In the genomic region with DNA sequence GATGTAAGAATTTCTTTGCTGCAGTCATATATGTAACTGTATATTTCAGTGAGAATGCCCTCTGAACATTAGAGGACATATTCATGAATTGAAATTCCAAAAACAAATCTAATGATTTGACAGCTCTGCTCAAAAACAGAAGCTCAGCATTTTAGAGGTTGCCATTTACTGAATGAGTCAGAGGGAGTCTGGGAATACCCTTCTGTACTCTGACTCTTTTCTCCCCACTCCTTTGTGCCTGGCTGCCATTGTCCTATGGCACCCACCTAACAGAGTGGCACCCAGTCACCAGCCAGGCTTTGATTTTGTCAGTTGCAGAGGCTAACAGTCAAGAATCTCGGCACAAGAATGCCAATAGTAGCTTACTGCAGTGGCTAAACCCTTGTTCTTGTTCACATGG, we compare ENCODE assay signal across 16 cellular contexts.
DNase-seq lines count a peak whose midpoint lies in the region; ATAC-seq and TF ChIP-seq lines count a peak whose summit lies in the region.
"Had no signal": no experiment of that assay in that cellular context is flagged by ENCODE, and none has a peak within 500 bp of the region (broad histone marks: within the 10 kb centered on the region; RNA-seq: fewer than 3 reads in every experiment).

No MANE protein-coding gene starts in this region.

- BruUV-seq in IMR-90 (replicated peaks; lab: Mats Ljungman, UMichigan): no TSS peak

- no peak overlapping the region for H2AFZ ChIP-seq in IMR-90 (replicated peaks; ENCODE audit: low read length, poor library complexity)

- ATAC-seq in activated CD4-positive, alpha-beta T cell treated with anti-CD3 and anti-CD28 coated beads for 36 hours: peak; percentile 67
- no peak for ATAC-seq in IMR-90 (ENCODE audit: low read depth)
- no peak for ATAC-seq in upper lobe of left lung (ENCODE audit: low FRiP score in 2 of 2)

- H3K4me3 Mint-ChIP-seq in activated CD4-positive, alpha-beta T cell treated with anti-CD3 and anti-CD28 coated beads for 36 hours: no peak overlapping the region

- TF ChIP-seq RAD21 in IMR-90 (IDR thresholded peaks at IDR 0.05; ENCODE audit: low read length): no peak

- H3K27me3 ChIP-seq in IMR-90 (ENCODE audit: control insufficient read depth, insufficient read depth, low read length) (no peaks in the 10 kb centered on the region), upper lobe of left lung (no peaks in the 10 kb centered on the region)
- H3K27me3 ChIP-seq: tibial artery had no signal

- no peak for TF ChIP-seq CTCF in IMR-90 (conservative IDR thresholded peaks at IDR 0.05; ENCODE audit: low read depth, low read length)
- no peak for TF ChIP-seq CTCF in upper lobe of left lung (IDR thresholded peaks at IDR 0.05)

- H4K8ac ChIP-seq in IMR-90 (ENCODE audit: low read depth in 2 of 2, low read length in 2 of 2): no peak overlapping the region

- H3K4me2 ChIP-seq in IMR-90 (ENCODE audit: low read depth, low read length): no peak overlapping the region

- intact Hi-C loops in activated CD4-positive, alpha-beta T cell treated with anti-CD3 and anti-CD28 coated beads for 36 hours (cut with DNase I, micrococcal nuclease): loop anchor here (2.0 to 5.0 kb wide), 2 partner anchors 133 kb away; partner anchors contain the start of gene ATG10 (in 2 of the 2)
- intact Hi-C loops in IMR-90 (cut with micrococcal nuclease): loop anchor here (5.0 kb wide), 1 partner anchor 62 kb away; no protein-coding TSS in a partner anchor

- TF ChIP-seq POLR2A in IMR-90 (IDR thresholded peaks at IDR 0.05; ENCODE audit: low read depth, low read length) (no peak), upper lobe of left lung (IDR thresholded peaks at IDR 0.05) (no peak)

- H3K9me3 Mint-ChIP-seq in activated CD4-positive, alpha-beta T cell treated with anti-CD3 and anti-CD28 coated beads for 36 hours (ENCODE audit: low read depth): no peaks in the 10 kb centered on the region

- no peak overlapping the region for H2BK15ac ChIP-seq in IMR-90 (ENCODE audit: low read depth, low read length)

- no peak overlapping the region for H4K91ac ChIP-seq in IMR-90 (ENCODE audit: insufficient read depth, low read depth, low read length)

- dilution Hi-C loops in IMR-90 (cut with HindIII; ENCODE audit: low sequenced_read_pairs, unreplicated experiment): no loop called here

- H3K79me1 ChIP-seq in IMR-90 (ENCODE audit: low read depth in 1 of 2, low read length in 2 of 2): no peaks in the 10 kb centered on the region

- no peak overlapping the region for H2BK120ac ChIP-seq in IMR-90 (ENCODE audit: low read depth, low read length)

- H3K36me3 Mint-ChIP-seq in activated CD4-positive, alpha-beta T cell treated with anti-CD3 and anti-CD28 coated beads for 36 hours (ENCODE audit: low read depth): no peaks in the 10 kb centered on the region

- no peak overlapping the region for H3K23ac ChIP-seq in IMR-90 (ENCODE audit: low read depth, low read length)

- no peak overlapping the region for H2AK9ac ChIP-seq in IMR-90 (replicated peaks; ENCODE audit: low read depth, low read length, poor library complexity)

- no peak overlapping the region for H2BK5ac ChIP-seq in IMR-90 (ENCODE audit: low read depth, low read length, poor library complexity, severe bottlenecking)

- H4K20me1 ChIP-seq in IMR-90 (ENCODE audit: insufficient read depth, low read length): no peaks in the 10 kb centered on the region

- H3K9me1 ChIP-seq in IMR-90 (ENCODE audit: insufficient read depth, low read length): no peaks in the 10 kb centered on the region

- H3K27ac Mint-ChIP-seq in activated CD4-positive, alpha-beta T cell treated with anti-CD3 and anti-CD28 coated beads for 36 hours: no peak overlapping the region

- no peaks in the 10 kb centered on the region for H3K9me3 ChIP-seq in IMR-90 (ENCODE audit: control insufficient read depth, insufficient read depth, low read length)
- H3K9me3 ChIP-seq in upper lobe of left lung: no peaks in the 10 kb centered on the region
- H3K9me3 ChIP-seq: tibial artery had no signal

- no peak overlapping the region for H2AK5ac ChIP-seq in IMR-90 (ENCODE audit: low read depth, low read length)

- no peaks in the 10 kb centered on the region for H3K4me1 ChIP-seq in IMR-90 (ENCODE audit: control insufficient read depth, insufficient read depth, low read length)
- H3K4me1 ChIP-seq in upper lobe of left lung: peaks cover 6 to 15% (median 12%) of the 10 kb centered on the region in 4 donors

- H3K14ac ChIP-seq in IMR-90 (replicated peaks; ENCODE audit: low read depth, low read length): no peak overlapping the region

- H3K56ac ChIP-seq in IMR-90 (ENCODE audit: extremely low read depth, insufficient read depth, low read length): no peak overlapping the region

- H3K27me3 Mint-ChIP-seq in activated CD4-positive, alpha-beta T cell treated with anti-CD3 and anti-CD28 coated beads for 36 hours: no peaks in the 10 kb centered on the region

- no peak for TF ChIP-seq EP300 in upper lobe of left lung (IDR thresholded peaks at IDR 0.05)

- no CpG with 5 or more reads among the region's 1 CpG for WGBS in IMR-90 (ENCODE audit: extremely low coverage in 2 of 2, insufficient read length in 1 of 2), 2 experiments
- WGBS in upper lobe of left lung, 2 donors: 93 to 100% methylated on average over 1 of the region's 1 CpG

- H3K4ac ChIP-seq in IMR-90 (ENCODE audit: low read depth, low read length): no peak overlapping the region

- DNase-seq in activated CD4-positive, alpha-beta T cell treated with anti-CD3 and anti-CD28 coated beads for 36 hours: peak; percentile 38
- DNase-seq in activated CD4-positive, alpha-beta T cell treated with anti-CD3 and anti-CD28 coated beads, Interleukin-2, amount 50 U/mL, for 1 hour: no peak
- DNase-seq in IMR-90 (peak; percentile 20), caudate nucleus (lab: John Stamatoyannopoulos, UW) (peak in 8 of 61 donors; percentile 1 to 14 (median 5)), pons (ENCODE audit: low spot score) (peak; percentile 31), KG1 (lab: John Stamatoyannopoulos, UW) (no peak), upper lobe of left lung (no peak)
- no peak for DNase-seq in effector CD8-positive, alpha-beta T cell (lab: John Stamatoyannopoulos, UW)
- DNase-seq: 8988T; Calu3; effector CD4-positive, alpha-beta T cell; GOT3; NCI-H1417; NCI-H526 treated with DMSO at 0.1 percent for 48 hours; small intestine; tibial artery had no signal

- no peak overlapping the region for H3K9ac ChIP-seq in IMR-90 (ENCODE audit: low read depth, low read length)

- H2BK20ac ChIP-seq in IMR-90 (ENCODE audit: low read depth, low read length): no peak overlapping the region

- peaks cover 24% of the 10 kb centered on the region for H3K4me1 Mint-ChIP-seq in activated CD4-positive, alpha-beta T cell treated with anti-CD3 and anti-CD28 coated beads for 36 hours

- POLR2A ChIA-PET in activated CD4-positive, alpha-beta T cell treated with anti-CD3 and anti-CD28 coated beads for 36 hours (lab: Charles Lee): no interaction called here
- POLR2A ChIA-PET in IMR-90 (lab: Charles Lee; ENCODE audit: unreplicated experiment): no interaction called here

- no peak overlapping the region for H3K4me3 ChIP-seq in IMR-90 (ENCODE audit: insufficient read depth, low read depth, low read length)
- H3K4me3 ChIP-seq in upper lobe of left lung: no peak overlapping the region
- H3K4me3 ChIP-seq: tibial artery had no signal

- no peak overlapping the region for H3K27ac ChIP-seq in IMR-90 (ENCODE audit: insufficient read depth, low read length)
- H3K27ac ChIP-seq in caudate nucleus (ENCODE audit: low read depth, low read length): peak overlapping the region; percentile 34
- H3K27ac ChIP-seq in upper lobe of left lung: no peak overlapping the region

- no peak overlapping the region for H4K5ac ChIP-seq in IMR-90 (ENCODE audit: low read depth, low read length)

- CTCF ChIA-PET in activated CD4-positive, alpha-beta T cell treated with anti-CD3 and anti-CD28 coated beads for 36 hours (lab: Charles Lee): interaction anchor here (0.8 to 1.8 kb wide), 4 partner anchors 10 to 13 kb away, joined by 3 to 4 read pairs (median 3); no protein-coding TSS in a partner anchor
- CTCF ChIA-PET in IMR-90 (lab: Yijun Ruan, JAX): interaction anchor here (1.1 to 2.1 kb wide), 2 partner anchors 10 to 13 kb away, joined by 4 to 7 read pairs; no protein-coding TSS in a partner anchor

- H3K18ac ChIP-seq in IMR-90 (ENCODE audit: low read depth, low read length): no peak overlapping the region

- no peaks in the 10 kb centered on the region for H3K36me3 ChIP-seq in IMR-90 (ENCODE audit: control insufficient read depth, insufficient read depth, low read length)
- H3K36me3 ChIP-seq in upper lobe of left lung: no peaks in the 10 kb centered on the region
- H3K36me3 ChIP-seq: tibial artery had no signal

- in situ Hi-C loops in IMR-90 (cut with MboI; ENCODE audit: low sequenced_read_pairs): no loop called here

TF ChIP-seq in IMR-90, 13 proteins besides CTCF, POLR2A, EP300 and RAD21 (continues in another document):
- TF ChIP-seq MAZ (IDR thresholded peaks at IDR 0.05; ENCODE audit: borderline replicate concordance, low read depth, low read length) (no peak), USF2 (IDR thresholded peaks at IDR 0.05; ENCODE audit: low read depth, low read length) (no peak), RCOR1 (IDR thresholded peaks at IDR 0.05; ENCODE audit: insufficient replicate concordance, low read length) (no peak), MXI1 (IDR thresholded peaks at IDR 0.05; ENCODE audit: borderline replicate concordance, low read depth, low read length) (no peak), CEBPB (IDR thresholded peaks at IDR 0.05; ENCODE audit: low read depth, low read length) (no peak), CHD1 (IDR thresholded peaks at IDR 0.05; ENCODE audit: low read depth, low read length) (no peak), RFX5 (IDR thresholded peaks at IDR 0.05; ENCODE audit: low read depth, low read length) (no peak), FOS (IDR thresholded peaks at IDR 0.05; ENCODE audit: low read depth, low read length) (no peak), NFE2L2 (IDR thresholded peaks at IDR 0.05; ENCODE audit: low read depth, low read length) (no peak)
- TF ChIP-seq, protein P1, sequence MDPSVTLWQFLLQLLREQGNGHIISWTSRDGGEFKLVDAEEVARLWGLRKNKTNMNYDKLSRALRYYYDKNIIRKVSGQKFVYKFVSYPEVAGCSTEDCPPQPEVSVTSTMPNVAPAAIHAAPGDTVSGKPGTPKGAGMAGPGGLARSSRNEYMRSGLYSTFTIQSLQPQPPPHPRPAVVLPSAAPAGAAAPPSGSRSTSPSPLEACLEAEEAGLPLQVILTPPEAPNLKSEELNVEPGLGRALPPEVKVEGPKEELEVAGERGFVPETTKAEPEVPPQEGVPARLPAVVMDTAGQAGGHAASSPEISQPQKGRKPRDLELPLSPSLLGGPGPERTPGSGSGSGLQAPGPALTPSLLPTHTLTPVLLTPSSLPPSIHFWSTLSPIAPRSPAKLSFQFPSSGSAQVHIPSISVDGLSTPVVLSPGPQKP (IDR thresholded peaks at IDR 0.05; ENCODE audit: borderline replicate concordance, low read depth, low read length): no peak

Comparison
In these comparisons a context has a peak if more than half of its experiments do, and no peak if none do; other contexts are left out.
1. DNase-seq: peak in activated CD4-positive, alpha-beta T cell treated with anti-CD3 and anti-CD28 coated beads for 36 hours (single experiment), IMR-90 (single experiment) and pons (single experiment); none in activated CD4-positive, alpha-beta T cell treated with anti-CD3 and anti-CD28 coated beads, Interleukin-2, amount 50 U/mL, for 1 hour (single experiment), KG1 (single experiment), effector CD8-positive, alpha-beta T cell (single experiment) and upper lobe of left lung (0 of 2).